ENCODE assay signal across 17 cellular contexts in genomic region chr5:93595420-93596136, GRCh38. TPM values are rescaled to one million over a fixed set of nuclear protein-coding genes. Genes with fewer than 3 reads are reported as not detected.
A peak's percentile ranks its signal among the peaks of the same experiment; 100 is the strongest.
DNase-seq lines count a peak whose midpoint lies in the region; ATAC-seq and TF ChIP-seq lines count a peak whose summit lies in the region.
"Had no signal": no experiment of that assay in that cellular context is flagged by ENCODE, and none has a peak within 500 bp of the region (broad histone marks: within the 10 kb centered on the region; RNA-seq: fewer than 3 reads in every experiment).

No MANE protein-coding gene starts in this region.

- H3K27ac ChIP-seq in AG04450 (ENCODE audit: low read depth, low read length), result peak overlapping the region; percentile 21
- H3K27ac ChIP-seq in body of pancreas, result no peak overlapping the region
- H3K27ac ChIP-seq: parathyroid adenoma had no signal

- TF ChIP-seq CTCF in AG04450 (IDR thresholded peaks at IDR 0.05; ENCODE audit: low read depth, low read length) (no peak), GM13976 (IDR thresholded peaks at IDR 0.05; ENCODE audit: borderline replicate concordance, control extremely low read depth, extremely low read depth, insufficient read depth, missing control alignments) (no peak), choroid plexus epithelial cell (conservative IDR thresholded peaks at IDR 0.05; ENCODE audit: low read depth, low read length) (no peak), body of pancreas (IDR thresholded peaks at IDR 0.05) (no peak)

- H3K4me1 ChIP-seq in body of pancreas, result peaks cover 5% of the 10 kb centered on the region
- H3K4me1 ChIP-seq: parathyroid adenoma had no signal

- peaks cover 6 to 8% (median 8%) of the 10 kb centered on the region in 3 donors for H3K36me3 Mint-ChIP-seq in naive thymus-derived CD8-positive, alpha-beta T cell
- H3K36me3 Mint-ChIP-seq in activated T-helper 2 cell treated with anti-CD3 and anti-CD28 coated beads, Interferon-gamma antibody, Interleukin-2, Interleukin-4, amounts not matched to agents 10 μg/mL and 5 μg/mL and 100 μg/mL, durations not matched to agents 14 hours and 24 hours and 36 hours (ENCODE audit: low read depth), result peaks cover 3% of the 10 kb centered on the region

- H3K4me1 Mint-ChIP-seq in naive thymus-derived CD8-positive, alpha-beta T cell, result peaks cover 2 to 17% (median 8%) of the 10 kb centered on the region in 4 donors
- peaks cover 2% of the 10 kb centered on the region for H3K4me1 Mint-ChIP-seq in activated T-helper 2 cell treated with anti-CD3 and anti-CD28 coated beads, Interferon-gamma antibody, Interleukin-2, Interleukin-4, amounts not matched to agents 10 μg/mL and 5 μg/mL and 100 μg/mL, durations not matched to agents 14 hours and 24 hours and 36 hours (ENCODE audit: low read depth)

- peak overlapping the region in 1 of 10 donors; percentile 89 for H3K27ac Mint-ChIP-seq in naive thymus-derived CD8-positive, alpha-beta T cell
- no peak overlapping the region for H3K27ac Mint-ChIP-seq in activated T-helper 2 cell treated with anti-CD3 and anti-CD28 coated beads, Interferon-gamma antibody, Interleukin-2, Interleukin-4, amounts not matched to agents 10 μg/mL and 5 μg/mL and 100 μg/mL, durations not matched to agents 14 hours and 24 hours and 36 hours

- H3K27me3 Mint-ChIP-seq in naive thymus-derived CD8-positive, alpha-beta T cell, result peaks cover 33 to 71% (median 61%) of the 10 kb centered on the region in 5 donors
- H3K27me3 Mint-ChIP-seq in activated T-helper 2 cell treated with anti-CD3 and anti-CD28 coated beads, Interferon-gamma antibody, Interleukin-2, Interleukin-4, amounts not matched to agents 10 μg/mL and 5 μg/mL and 100 μg/mL, durations not matched to agents 14 hours and 24 hours and 36 hours (ENCODE audit: low read depth), result peaks cover 59% of the 10 kb centered on the region

- peak overlapping the region in 6 of 10 donors; percentile 26 to 49 (median 38) for H3K4me3 Mint-ChIP-seq in naive thymus-derived CD8-positive, alpha-beta T cell
- H3K4me3 Mint-ChIP-seq in activated T-helper 2 cell treated with anti-CD3 and anti-CD28 coated beads, Interferon-gamma antibody, Interleukin-2, Interleukin-4, amounts not matched to agents 10 μg/mL and 5 μg/mL and 100 μg/mL, durations not matched to agents 14 hours and 24 hours and 36 hours (ENCODE audit: low read depth), result no peak overlapping the region

- intact Hi-C loops in activated T-helper 2 cell treated with anti-CD3 and anti-CD28 coated beads, Interferon-gamma antibody, Interleukin-2, Interleukin-4, amounts not matched to agents 10 μg/mL and 5 μg/mL and 100 μg/mL, durations not matched to agents 14 hours and 24 hours and 36 hours (cut with micrococcal nuclease), result no loop called here
- intact Hi-C loops in body of pancreas (cut with DNase I), result loop anchor here (10.0 kb wide), 1 partner anchor 189 kb away; no protein-coding TSS in a partner anchor

- CTCF ChIA-PET in AG04450 (lab: Charles Lee), result interaction anchor here (1.3 kb wide), 1 partner anchor 205 kb away, joined by 5 read pairs; no protein-coding TSS in a partner anchor

- peak in 1 of 2 donors; percentile 23 for ATAC-seq in naive thymus-derived CD8-positive, alpha-beta T cell
- ATAC-seq in HG02885 (IDR thresholded peaks at IDR 0.05; ENCODE audit: poor library complexity, unreplicated experiment), result no peak
- ATAC-seq in body of pancreas, result no peak

- TF ChIP-seq POLR2A in body of pancreas (IDR thresholded peaks at IDR 0.05), result no peak

- POLR2A ChIA-PET in AG04450 (lab: Yijun Ruan, JAX), result interaction anchor here (0.7 kb wide), 1 partner anchor 13 kb away, joined by 3 read pairs; the partner anchor contains the start of gene NR2F1
- POLR2A ChIA-PET in naive thymus-derived CD8-positive, alpha-beta T cell (lab: Charles Lee), result no interaction called here

- H3K9me3 ChIP-seq in AG04450 (ENCODE audit: control insufficient read depth, insufficient read depth, low read length) (peaks cover 30% of the 10 kb centered on the region), body of pancreas (no peaks in the 10 kb centered on the region)

- H3K4me3 ChIP-seq in AG04450 (ENCODE audit: low read depth, low read length) (no peak overlapping the region), choroid plexus epithelial cell (ENCODE audit: low read depth, low read length) (peak overlapping the region; percentile 39), body of pancreas (no peak overlapping the region)

- H3K36me3 ChIP-seq in body of pancreas (replicated peaks in 1 of 2; ENCODE audit: insufficient read depth in 1 of 2, low read depth in 2 of 2), result no peaks in the 10 kb centered on the region

- DNase-seq in AG04450 (ENCODE audit: low read depth, low spot score) (no peak), GM13976 (ENCODE audit: low spot score) (peak; percentile 38), choroid plexus epithelial cell (ENCODE audit: low read depth) (peak; percentile 91), NCI-H510A (lab: John Stamatoyannopoulos, UW) (no peak), body of pancreas (no peak)
- no peak for DNase-seq in naive thymus-derived CD8-positive, alpha-beta T cell
- no peak for DNase-seq in activated T-helper 2 cell treated with anti-CD3 and anti-CD28 coated beads, Interferon-gamma antibody, Interleukin-2, Interleukin-4, amounts not matched to agents 10 μg/mL and 5 μg/mL and 100 μg/mL, durations not matched to agents 14 hours and 24 hours and 36 hours (ENCODE audit: low spot score)
- DNase-seq: activated CD4-positive, alpha-beta T cell treated with anti-CD3 and anti-CD28 coated beads for 4 hours; activated gamma-delta T cell; erythroblast; KG1; NCI-H146; NCI-H526 treated with DMSO at 0.1 percent for 48 hours; RPMI8226; T-helper 1 cell had no signal

- H3K9me3 Mint-ChIP-seq in naive thymus-derived CD8-positive, alpha-beta T cell, result peaks cover 0 to 27% (median 7%) of the 10 kb centered on the region in 9 donors
- peaks cover 5% of the 10 kb centered on the region for H3K9me3 Mint-ChIP-seq in activated T-helper 2 cell treated with anti-CD3 and anti-CD28 coated beads, Interferon-gamma antibody, Interleukin-2, Interleukin-4, amounts not matched to agents 10 μg/mL and 5 μg/mL and 100 μg/mL, durations not matched to agents 14 hours and 24 hours and 36 hours

- no peaks in the 10 kb centered on the region for H3K27me3 ChIP-seq in AG04450 (ENCODE audit: control insufficient read depth, insufficient read depth, low read length)
- peaks cover 0 to 10% of the 10 kb centered on the region in 2 donors for H3K27me3 ChIP-seq in body of pancreas

- 60 to 77% methylated on average over 21 to 28 of the region's 28 CpGs for WGBS in body of pancreas, 2 donors

- in situ Hi-C loops in GM13976 (cut with MboI; ENCODE audit: low sequenced_read_pairs, unreplicated experiment), result loop anchor here (25.0 kb wide), 1 partner anchor 317 kb away; no protein-coding TSS in a partner anchor

RNA-seq across cellular contexts. Expression of gene NR2F1, which starts 12.6 kb away (rescaled TPM):
- polyA plus RNA-seq in AG04450 (2011; rRNA removed), result 47.9 and 65.5 TPM in 2 replicates
- polyA minus RNA-seq in AG04450 (2011; rRNA and poly(A)+ RNA removed), result 63.1 and 83.0 TPM in 2 replicates
- not detected for total RNA-seq in naive thymus-derived CD8-positive, alpha-beta T cell
- polyA plus RNA-seq in naive thymus-derived CD8-positive, alpha-beta T cell, result not detected
- not detected in 2 replicates for total RNA-seq in activated T-helper 2 cell treated with anti-CD3 and anti-CD28 coated beads, Interferon-gamma antibody, Interleukin-2, Interleukin-4, amounts not matched to agents 10 μg/mL and 5 μg/mL and 100 μg/mL, durations not matched to agents 14 hours and 24 hours and 36 hours
- total RNA-seq in body of pancreas, result 10 to 100 TPM; 16.9 to 33.0 TPM

RNA-seq across cellular contexts. Expression of gene NR2F1-AS1, which starts 14.6 kb away (rescaled TPM):
- 25.5 and 29.9 TPM in 2 replicates for polyA plus RNA-seq in AG04450 (2011; rRNA removed)
- 17.1 and 19.4 TPM in 2 replicates for polyA minus RNA-seq in AG04450 (2011; rRNA and poly(A)+ RNA removed)
- total RNA-seq in naive thymus-derived CD8-positive, alpha-beta T cell, result not detected
- not detected for polyA plus RNA-seq in naive thymus-derived CD8-positive, alpha-beta T cell
- total RNA-seq in activated T-helper 2 cell treated with anti-CD3 and anti-CD28 coated beads, Interferon-gamma antibody, Interleukin-2, Interleukin-4, amounts not matched to agents 10 μg/mL and 5 μg/mL and 100 μg/mL, durations not matched to agents 14 hours and 24 hours and 36 hours, result not detected in 2 replicates
- 1 to 10 TPM; 4.9 to 5.3 TPM for total RNA-seq in body of pancreas

Comparison
In these comparisons a context has a peak if more than half of its experiments do, and no peak if none do; other contexts are left out.
1. DNase-seq: peak in GM13976 (single experiment) and choroid plexus epithelial cell (single experiment); none in AG04450 (single experiment), naive thymus-derived CD8-positive, alpha-beta T cell (0 of 10), activated T-helper 2 cell treated with anti-CD3 and anti-CD28 coated beads, Interferon-gamma antibody, Interleukin-2, Interleukin-4, amounts not matched to agents 10 μg/mL and 5 μg/mL and 100 μg/mL, durations not matched to agents 14 hours and 24 hours and 36 hours (single experiment), NCI-H510A (single experiment) and body of pancreas (0 of 4).
2. RNA of gene NR2F1, which starts 12.6 kb away (total RNA-seq): 16.9 to 33.0 TPM in body of pancreas; not detected in naive thymus-derived CD8-positive, alpha-beta T cell and not detected in activated T-helper 2 cell treated with anti-CD3 and anti-CD28 coated beads, Interferon-gamma antibody, Interleukin-2, Interleukin-4, amounts not matched to agents 10 μg/mL and 5 μg/mL and 100 μg/mL, durations not matched to agents 14 hours and 24 hours and 36 hours; every median in the first group is over 10 times any median in the second.